Comparison of ENCODE assay signal across 1 cellular context in the genomic region with DNA sequence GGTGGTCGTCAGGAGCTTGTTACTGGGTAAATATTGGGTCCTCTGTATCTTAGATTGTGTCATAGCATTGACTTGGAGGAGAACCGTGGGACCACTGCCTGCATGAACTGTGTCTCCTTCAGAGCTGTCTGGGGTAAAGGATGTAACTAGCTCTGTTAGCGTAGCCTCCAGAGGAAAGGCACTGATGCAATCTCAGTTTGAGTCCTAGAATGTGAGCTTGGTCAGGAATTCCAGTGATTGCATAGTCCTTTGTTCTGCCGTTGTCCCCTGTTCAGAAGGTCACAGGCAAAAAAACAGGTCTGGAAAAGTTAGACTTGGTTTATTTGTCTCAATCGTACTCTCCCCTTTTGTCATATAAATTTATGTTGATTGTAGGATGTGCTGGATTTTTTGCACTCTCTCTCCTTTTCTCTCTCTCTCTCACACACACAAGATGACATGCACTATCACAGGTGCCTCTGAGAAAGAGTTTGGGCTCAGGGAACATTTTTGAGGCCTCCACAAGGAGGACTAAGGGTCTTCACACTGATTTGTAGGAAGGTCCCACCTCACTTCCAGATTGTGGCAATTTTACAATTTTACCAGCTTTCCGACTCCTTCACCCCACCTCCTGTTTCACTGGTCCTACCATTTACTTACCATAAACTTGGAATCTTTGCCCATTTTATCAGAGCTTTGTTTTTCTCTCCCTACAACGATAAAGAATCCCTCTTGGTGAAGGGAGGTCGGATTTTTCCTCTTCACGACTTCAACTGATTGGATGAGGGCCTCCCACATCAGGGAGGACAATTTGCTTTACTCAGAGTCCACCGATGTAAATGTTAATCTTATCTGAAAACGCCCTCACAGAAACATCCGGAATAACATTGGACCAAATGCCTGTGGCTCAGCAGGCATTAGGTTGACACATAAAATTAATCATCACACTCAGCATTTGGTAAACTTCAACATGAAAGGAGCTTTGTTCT.
TF ChIP-seq lines count a peak whose summit lies in the region.

No MANE protein-coding gene starts in this region.

TF ChIP-seq in HepG2, 621 proteins besides CTCF, POLR2A, EP300 and RAD21 (continued from another document and continues in another):
- TF ChIP-seq, protein P1, sequence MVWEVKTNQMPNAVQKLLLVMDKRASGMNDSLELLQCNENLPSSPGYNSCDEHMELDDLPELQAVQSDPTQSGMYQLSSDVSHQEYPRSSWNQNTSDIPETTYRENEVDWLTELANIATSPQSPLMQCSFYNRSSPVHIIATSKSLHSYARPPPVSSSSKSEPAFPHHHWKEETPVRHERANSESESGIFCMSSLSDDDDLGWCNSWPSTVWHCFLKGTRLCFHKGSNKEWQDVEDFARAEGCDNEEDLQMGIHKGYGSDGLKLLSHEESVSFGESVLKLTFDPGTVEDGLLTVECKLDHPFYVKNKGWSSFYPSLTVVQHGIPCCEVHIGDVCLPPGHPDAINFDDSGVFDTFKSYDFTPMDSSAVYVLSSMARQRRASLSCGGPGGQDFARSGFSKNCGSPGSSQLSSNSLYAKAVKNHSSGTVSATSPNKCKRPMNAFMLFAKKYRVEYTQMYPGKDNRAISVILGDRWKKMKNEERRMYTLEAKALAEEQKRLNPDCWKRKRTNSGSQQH (CRISPR knock-in tag; IDR thresholded peaks at IDR 0.05; ENCODE audit: low read depth) = no peak
- TF ChIP-seq STAG1 (CRISPR knock-in tag; IDR thresholded peaks at IDR 0.05) = peak; percentile 30
- TF ChIP-seq ZNF331 (CRISPR knock-in tag; IDR thresholded peaks at IDR 0.05) = peak; percentile 93
- TF ChIP-seq, protein P2, sequence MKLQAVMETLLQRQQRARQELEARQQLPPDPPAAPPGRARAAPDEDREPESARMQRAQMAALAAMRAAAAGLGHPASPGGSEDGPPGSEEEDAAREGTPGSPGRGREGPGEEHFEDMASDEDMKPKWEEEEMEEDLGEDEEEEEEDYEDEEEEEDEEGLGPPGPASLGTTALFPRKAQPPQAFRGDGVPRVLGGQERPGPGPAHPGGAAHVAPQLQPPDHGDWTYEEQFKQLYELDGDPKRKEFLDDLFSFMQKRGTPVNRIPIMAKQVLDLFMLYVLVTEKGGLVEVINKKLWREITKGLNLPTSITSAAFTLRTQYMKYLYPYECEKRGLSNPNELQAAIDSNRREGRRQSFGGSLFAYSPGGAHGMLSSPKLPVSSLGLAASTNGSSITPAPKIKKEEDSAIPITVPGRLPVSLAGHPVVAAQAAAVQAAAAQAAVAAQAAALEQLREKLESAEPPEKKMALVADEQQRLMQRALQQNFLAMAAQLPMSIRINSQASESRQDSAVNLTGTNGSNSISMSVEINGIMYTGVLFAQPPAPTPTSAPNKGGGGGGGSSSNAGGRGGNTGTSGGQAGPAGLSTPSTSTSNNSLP (IDR thresholded peaks at IDR 0.05; ENCODE audit: low read depth, low read length) = peak; percentile 87
- no peak for TF ChIP-seq ZSCAN25 (CRISPR knock-in tag; IDR thresholded peaks at IDR 0.05)
- TF ChIP-seq FOXO1 (CRISPR knock-in tag; IDR thresholded peaks at IDR 0.05) = peak; percentile 91
- no peak for TF ChIP-seq ZNF839 (CRISPR knock-in tag; IDR thresholded peaks at IDR 0.05; ENCODE audit: borderline replicate concordance)
- no peak for TF ChIP-seq MBNL3 (CRISPR knock-in tag; conservative IDR thresholded peaks at IDR 0.05)
- no peak for TF ChIP-seq ZNF3 (CRISPR knock-in tag; IDR thresholded peaks at IDR 0.05)
- TF ChIP-seq, protein P3, sequence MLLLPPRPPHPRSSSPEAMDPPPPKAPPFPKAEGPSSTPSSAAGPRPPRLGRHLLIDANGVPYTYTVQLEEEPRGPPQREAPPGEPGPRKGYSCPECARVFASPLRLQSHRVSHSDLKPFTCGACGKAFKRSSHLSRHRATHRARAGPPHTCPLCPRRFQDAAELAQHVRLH (CRISPR knock-in tag; IDR thresholded peaks at IDR 0.05; ENCODE audit: borderline replicate concordance, low read depth) = no peak; the same call in 1 of the 2 replicates
- TF ChIP-seq ARHGAP35 (CRISPR knock-in tag; IDR thresholded peaks at IDR 0.05; ENCODE audit: borderline replicate concordance) = no peak
- TF ChIP-seq TCF7L2 (IDR thresholded peaks at IDR 0.05; ENCODE audit: low read depth, low read length) = no peak; the same call in 1 of the 2 replicates
- TF ChIP-seq ESRRA (CRISPR knock-in tag; IDR thresholded peaks at IDR 0.05; ENCODE audit: low read depth) = peak; percentile 91
- TF ChIP-seq PCBP1 (IDR thresholded peaks at IDR 0.05; ENCODE audit: borderline replicate concordance, low read depth, low read length) = no peak
- TF ChIP-seq, protein P4, sequence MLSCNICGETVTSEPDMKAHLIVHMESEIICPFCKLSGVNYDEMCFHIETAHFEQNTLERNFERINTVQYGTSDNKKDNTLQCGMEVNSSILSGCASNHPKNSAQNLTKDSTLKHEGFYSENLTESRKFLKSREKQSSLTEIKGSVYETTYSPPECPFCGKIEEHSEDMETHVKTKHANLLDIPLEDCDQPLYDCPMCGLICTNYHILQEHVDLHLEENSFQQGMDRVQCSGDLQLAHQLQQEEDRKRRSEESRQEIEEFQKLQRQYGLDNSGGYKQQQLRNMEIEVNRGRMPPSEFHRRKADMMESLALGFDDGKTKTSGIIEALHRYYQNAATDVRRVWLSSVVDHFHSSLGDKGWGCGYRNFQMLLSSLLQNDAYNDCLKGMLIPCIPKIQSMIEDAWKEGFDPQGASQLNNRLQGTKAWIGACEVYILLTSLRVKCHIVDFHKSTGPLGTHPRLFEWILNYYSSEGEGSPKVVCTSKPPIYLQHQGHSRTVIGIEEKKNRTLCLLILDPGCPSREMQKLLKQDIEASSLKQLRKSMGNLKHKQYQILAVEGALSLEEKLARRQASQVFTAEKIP (CRISPR knock-in tag; IDR thresholded peaks at IDR 0.05; ENCODE audit: borderline replicate concordance) = 0 out of 2 replicates have a peak, but pooled peaks have one; percentile 43
- TF ChIP-seq, protein P5, sequence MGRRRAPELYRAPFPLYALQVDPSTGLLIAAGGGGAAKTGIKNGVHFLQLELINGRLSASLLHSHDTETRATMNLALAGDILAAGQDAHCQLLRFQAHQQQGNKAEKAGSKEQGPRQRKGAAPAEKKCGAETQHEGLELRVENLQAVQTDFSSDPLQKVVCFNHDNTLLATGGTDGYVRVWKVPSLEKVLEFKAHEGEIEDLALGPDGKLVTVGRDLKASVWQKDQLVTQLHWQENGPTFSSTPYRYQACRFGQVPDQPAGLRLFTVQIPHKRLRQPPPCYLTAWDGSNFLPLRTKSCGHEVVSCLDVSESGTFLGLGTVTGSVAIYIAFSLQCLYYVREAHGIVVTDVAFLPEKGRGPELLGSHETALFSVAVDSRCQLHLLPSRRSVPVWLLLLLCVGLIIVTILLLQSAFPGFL (CRISPR knock-in tag; IDR thresholded peaks at IDR 0.05) = no peak
- peak; percentile 65; the same call in 1 of the 2 replicates for TF ChIP-seq ZSCAN29 (CRISPR knock-in tag; conservative IDR thresholded peaks at IDR 0.05)
- no peak for TF ChIP-seq ZFX (CRISPR knock-in tag; IDR thresholded peaks at IDR 0.05; ENCODE audit: low read depth)
- TF ChIP-seq, protein P6, sequence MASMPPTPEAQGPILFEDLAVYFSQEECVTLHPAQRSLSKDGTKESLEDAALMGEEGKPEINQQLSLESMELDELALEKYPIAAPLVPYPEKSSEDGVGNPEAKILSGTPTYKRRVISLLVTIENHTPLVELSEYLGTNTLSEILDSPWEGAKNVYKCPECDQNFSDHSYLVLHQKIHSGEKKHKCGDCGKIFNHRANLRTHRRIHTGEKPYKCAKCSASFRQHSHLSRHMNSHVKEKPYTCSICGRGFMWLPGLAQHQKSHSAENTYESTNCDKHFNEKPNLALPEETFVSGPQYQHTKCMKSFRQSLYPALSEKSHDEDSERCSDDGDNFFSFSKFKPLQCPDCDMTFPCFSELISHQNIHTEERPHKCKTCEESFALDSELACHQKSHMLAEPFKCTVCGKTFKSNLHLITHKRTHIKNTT (CRISPR knock-in tag; IDR thresholded peaks at IDR 0.05) = no peak
- no peak for TF ChIP-seq ZNF678 (CRISPR knock-in tag; IDR thresholded peaks at IDR 0.05)
- no peak for TF ChIP-seq ARNTL (CRISPR knock-in tag; IDR thresholded peaks at IDR 0.05)
- TF ChIP-seq ZNF20 (CRISPR knock-in tag; IDR thresholded peaks at IDR 0.05) = no peak
- no peak for TF ChIP-seq SUZ12 (IDR thresholded peaks at IDR 0.05; ENCODE audit: low read depth, low read length)
- no peak for TF ChIP-seq CENPX (CRISPR knock-in tag; IDR thresholded peaks at IDR 0.05)
- no peak for TF ChIP-seq ZNF703 (CRISPR knock-in tag; IDR thresholded peaks at IDR 0.05; ENCODE audit: borderline replicate concordance)
- TF ChIP-seq, protein P7, sequence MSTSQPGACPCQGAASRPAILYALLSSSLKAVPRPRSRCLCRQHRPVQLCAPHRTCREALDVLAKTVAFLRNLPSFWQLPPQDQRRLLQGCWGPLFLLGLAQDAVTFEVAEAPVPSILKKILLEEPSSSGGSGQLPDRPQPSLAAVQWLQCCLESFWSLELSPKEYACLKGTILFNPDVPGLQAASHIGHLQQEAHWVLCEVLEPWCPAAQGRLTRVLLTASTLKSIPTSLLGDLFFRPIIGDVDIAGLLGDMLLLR (CRISPR knock-in tag; IDR thresholded peaks at IDR 0.05) = no peak
- TF ChIP-seq NR2C2 (CRISPR knock-in tag; IDR thresholded peaks at IDR 0.05; ENCODE audit: borderline replicate concordance) = peak; percentile 62; the same call in 1 of the 2 replicates
- TF ChIP-seq, protein P8, sequence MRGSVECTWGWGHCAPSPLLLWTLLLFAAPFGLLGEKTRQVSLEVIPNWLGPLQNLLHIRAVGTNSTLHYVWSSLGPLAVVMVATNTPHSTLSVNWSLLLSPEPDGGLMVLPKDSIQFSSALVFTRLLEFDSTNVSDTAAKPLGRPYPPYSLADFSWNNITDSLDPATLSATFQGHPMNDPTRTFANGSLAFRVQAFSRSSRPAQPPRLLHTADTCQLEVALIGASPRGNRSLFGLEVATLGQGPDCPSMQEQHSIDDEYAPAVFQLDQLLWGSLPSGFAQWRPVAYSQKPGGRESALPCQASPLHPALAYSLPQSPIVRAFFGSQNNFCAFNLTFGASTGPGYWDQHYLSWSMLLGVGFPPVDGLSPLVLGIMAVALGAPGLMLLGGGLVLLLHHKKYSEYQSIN (CRISPR knock-in tag; IDR thresholded peaks at IDR 0.05; ENCODE audit: borderline replicate concordance) = no peak
- no peak for TF ChIP-seq TAF15 (IDR thresholded peaks at IDR 0.05; ENCODE audit: low read depth, low read length, poor library complexity, severe bottlenecking)
- TF ChIP-seq ZC3H13 (CRISPR knock-in tag; IDR thresholded peaks at IDR 0.05) = no peak
- TF ChIP-seq MYC (CRISPR knock-in tag; IDR thresholded peaks at IDR 0.05; ENCODE audit: borderline replicate concordance) = no peak
- TF ChIP-seq ZNF577 (CRISPR knock-in tag; IDR thresholded peaks at IDR 0.05; ENCODE audit: borderline replicate concordance, low read depth) = no peak
- TF ChIP-seq MED8 (CRISPR knock-in tag; IDR thresholded peaks at IDR 0.05; ENCODE audit: insufficient replicate concordance) = no peak
- TF ChIP-seq JDP2 (CRISPR knock-in tag; IDR thresholded peaks at IDR 0.05; ENCODE audit: borderline replicate concordance) = no peak
- TF ChIP-seq TSC22D2 (CRISPR knock-in tag; IDR thresholded peaks at IDR 0.05; ENCODE audit: borderline replicate concordance) = no peak
- TF ChIP-seq, protein P9, sequence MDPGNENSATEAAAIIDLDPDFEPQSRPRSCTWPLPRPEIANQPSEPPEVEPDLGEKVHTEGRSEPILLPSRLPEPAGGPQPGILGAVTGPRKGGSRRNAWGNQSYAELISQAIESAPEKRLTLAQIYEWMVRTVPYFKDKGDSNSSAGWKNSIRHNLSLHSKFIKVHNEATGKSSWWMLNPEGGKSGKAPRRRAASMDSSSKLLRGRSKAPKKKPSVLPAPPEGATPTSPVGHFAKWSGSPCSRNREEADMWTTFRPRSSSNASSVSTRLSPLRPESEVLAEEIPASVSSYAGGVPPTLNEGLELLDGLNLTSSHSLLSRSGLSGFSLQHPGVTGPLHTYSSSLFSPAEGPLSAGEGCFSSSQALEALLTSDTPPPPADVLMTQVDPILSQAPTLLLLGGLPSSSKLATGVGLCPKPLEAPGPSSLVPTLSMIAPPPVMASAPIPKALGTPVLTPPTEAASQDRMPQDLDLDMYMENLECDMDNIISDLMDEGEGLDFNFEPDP (CRISPR knock-in tag; conservative IDR thresholded peaks at IDR 0.05) = no peak
- TF ChIP-seq, protein P10, sequence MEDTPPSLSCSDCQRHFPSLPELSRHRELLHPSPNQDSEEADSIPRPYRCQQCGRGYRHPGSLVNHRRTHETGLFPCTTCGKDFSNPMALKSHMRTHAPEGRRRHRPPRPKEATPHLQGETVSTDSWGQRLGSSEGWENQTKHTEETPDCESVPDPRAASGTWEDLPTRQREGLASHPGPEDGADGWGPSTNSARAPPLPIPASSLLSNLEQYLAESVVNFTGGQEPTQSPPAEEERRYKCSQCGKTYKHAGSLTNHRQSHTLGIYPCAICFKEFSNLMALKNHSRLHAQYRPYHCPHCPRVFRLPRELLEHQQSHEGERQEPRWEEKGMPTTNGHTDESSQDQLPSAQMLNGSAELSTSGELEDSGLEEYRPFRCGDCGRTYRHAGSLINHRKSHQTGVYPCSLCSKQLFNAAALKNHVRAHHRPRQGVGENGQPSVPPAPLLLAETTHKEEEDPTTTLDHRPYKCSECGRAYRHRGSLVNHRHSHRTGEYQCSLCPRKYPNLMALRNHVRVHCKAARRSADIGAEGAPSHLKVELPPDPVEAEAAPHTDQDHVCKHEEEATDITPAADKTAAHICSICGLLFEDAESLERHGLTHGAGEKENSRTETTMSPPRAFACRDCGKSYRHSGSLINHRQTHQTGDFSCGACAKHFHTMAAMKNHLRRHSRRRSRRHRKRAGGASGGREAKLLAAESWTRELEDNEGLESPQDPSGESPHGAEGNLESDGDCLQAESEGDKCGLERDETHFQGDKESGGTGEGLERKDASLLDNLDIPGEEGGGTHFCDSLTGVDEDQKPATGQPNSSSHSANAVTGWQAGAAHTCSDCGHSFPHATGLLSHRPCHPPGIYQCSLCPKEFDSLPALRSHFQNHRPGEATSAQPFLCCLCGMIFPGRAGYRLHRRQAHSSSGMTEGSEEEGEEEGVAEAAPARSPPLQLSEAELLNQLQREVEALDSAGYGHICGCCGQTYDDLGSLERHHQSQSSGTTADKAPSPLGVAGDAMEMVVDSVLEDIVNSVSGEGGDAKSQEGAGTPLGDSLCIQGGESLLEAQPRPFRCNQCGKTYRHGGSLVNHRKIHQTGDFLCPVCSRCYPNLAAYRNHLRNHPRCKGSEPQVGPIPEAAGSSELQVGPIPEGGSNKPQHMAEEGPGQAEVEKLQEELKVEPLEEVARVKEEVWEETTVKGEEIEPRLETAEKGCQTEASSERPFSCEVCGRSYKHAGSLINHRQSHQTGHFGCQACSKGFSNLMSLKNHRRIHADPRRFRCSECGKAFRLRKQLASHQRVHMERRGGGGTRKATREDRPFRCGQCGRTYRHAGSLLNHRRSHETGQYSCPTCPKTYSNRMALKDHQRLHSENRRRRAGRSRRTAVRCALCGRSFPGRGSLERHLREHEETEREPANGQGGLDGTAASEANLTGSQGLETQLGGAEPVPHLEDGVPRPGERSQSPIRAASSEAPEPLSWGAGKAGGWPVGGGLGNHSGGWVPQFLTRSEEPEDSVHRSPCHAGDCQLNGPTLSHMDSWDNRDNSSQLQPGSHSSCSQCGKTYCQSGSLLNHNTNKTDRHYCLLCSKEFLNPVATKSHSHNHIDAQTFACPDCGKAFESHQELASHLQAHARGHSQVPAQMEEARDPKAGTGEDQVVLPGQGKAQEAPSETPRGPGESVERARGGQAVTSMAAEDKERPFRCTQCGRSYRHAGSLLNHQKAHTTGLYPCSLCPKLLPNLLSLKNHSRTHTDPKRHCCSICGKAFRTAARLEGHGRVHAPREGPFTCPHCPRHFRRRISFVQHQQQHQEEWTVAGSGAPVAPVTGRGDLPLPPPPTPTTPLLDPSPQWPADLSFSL (CRISPR knock-in tag; IDR thresholded peaks at IDR 0.05) = no peak
